8 cellular contexts compared by ENCODE assay signal in the genomic region with DNA sequence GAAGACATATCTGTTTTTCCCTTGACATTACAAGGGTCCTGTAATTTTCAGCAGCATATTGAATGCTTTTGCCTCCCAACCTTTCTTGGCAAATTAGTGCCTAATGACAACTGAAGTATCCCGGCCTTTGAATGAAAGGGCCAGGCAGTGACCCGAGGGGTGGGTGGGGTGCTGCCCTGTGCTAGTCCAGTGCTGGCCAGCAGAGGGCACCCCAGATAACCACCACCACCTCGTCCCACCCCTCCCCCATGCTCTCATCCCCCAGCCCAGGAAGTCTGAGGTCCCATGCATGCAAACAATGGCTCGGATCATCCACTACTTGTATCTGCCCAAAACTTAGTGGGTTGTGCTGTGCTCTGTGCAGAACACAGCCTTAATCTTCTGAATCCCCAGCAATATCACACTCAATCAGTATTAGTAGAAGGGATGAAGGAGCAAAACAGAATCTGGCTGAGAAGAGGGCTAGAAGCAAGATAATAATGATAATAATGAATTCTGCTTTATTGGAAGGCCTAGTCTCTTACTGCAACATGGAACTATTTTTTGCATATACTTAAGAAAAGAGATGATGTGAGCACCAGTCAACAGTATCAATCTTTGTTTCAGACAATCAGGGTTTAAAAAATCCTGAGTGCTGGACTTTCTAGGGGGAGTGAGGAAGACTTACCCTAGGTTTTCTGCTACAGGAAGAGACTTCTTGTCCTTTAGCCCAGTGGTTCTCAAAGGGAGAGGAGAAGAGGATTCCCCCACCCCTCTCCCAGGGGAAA. TPM values are rescaled to one million over a fixed set of nuclear protein-coding genes. Genes with fewer than 3 reads are reported as not detected.
DNase-seq lines count a peak whose midpoint lies in the region; ATAC-seq and TF ChIP-seq lines count a peak whose summit lies in the region.

No MANE protein-coding gene starts in this region.

- intact Hi-C loops in head of caudate nucleus (cut with DNase I): no loop called here
- intact Hi-C loops in psoas muscle (cut with DNase I): loop anchor here in 1 of 2 donors (2.0 kb wide), 1 partner anchor 43 kb away; no protein-coding TSS in a partner anchor

- TF ChIP-seq CTCF in GM12875 (IDR thresholded peaks at IDR 0.05; ENCODE audit: borderline replicate concordance, insufficient read depth, low read depth, low read length): peak; percentile 94
- TF ChIP-seq CTCF in psoas muscle (IDR thresholded peaks at IDR 0.05): peak; percentile 77

- H3K4me3 ChIP-seq in GM12875 (ENCODE audit: low read depth, low read length): no peak overlapping the region
- H3K4me3 ChIP-seq in SJCRH30: no peak overlapping the region
- no peak overlapping the region for H3K4me3 ChIP-seq in psoas muscle

- no peaks in the 10 kb centered on the region for H3K4me1 ChIP-seq in SJCRH30
- H3K4me1 ChIP-seq in psoas muscle: no peaks in the 10 kb centered on the region

- peak; percentile 33 for ATAC-seq in HG03442 (IDR thresholded peaks at IDR 0.05; ENCODE audit: unreplicated experiment)
- ATAC-seq in psoas muscle: peak; percentile 65 to 87 (median 82)
- ATAC-seq in GM19455 (IDR thresholded peaks at IDR 0.05; ENCODE audit: unreplicated experiment): no peak

- H3K36me3 ChIP-seq in SJCRH30 (no peaks in the 10 kb centered on the region), psoas muscle (ENCODE audit: insufficient read depth in 1 of 2, low read depth in 1 of 2) (no peaks in the 10 kb centered on the region)

- H3K27ac ChIP-seq in SJCRH30 (no peak overlapping the region), psoas muscle (no peak overlapping the region)

- no peaks in the 10 kb centered on the region for H3K9me3 ChIP-seq in SJCRH30 (replicated peaks)
- H3K9me3 ChIP-seq in psoas muscle: no peaks in the 10 kb centered on the region

- WGBS in psoas muscle, 3 donors: 5 to 8% (median 6%) methylated on average over 4 of the region's 4 CpGs

- DNase-seq in 8988T (peak; percentile 91), SJCRH30 (peak; percentile 74 to 82), head of caudate nucleus (peak; percentile 29 to 87 (median 68)), psoas muscle (peak; percentile 48 to 63)
- DNase-seq in activated naive CD4-positive, alpha-beta T cell (lab: John Stamatoyannopoulos, UW): peak; percentile 3 to 42 (median 14)

- H3K27me3 ChIP-seq in SJCRH30 (no peaks in the 10 kb centered on the region; the same call in 1 of the 2 replicates), psoas muscle (ENCODE audit: insufficient read depth in 3 of 3, low read length in 2 of 3) (peaks cover 0 to 36% (median 12%) of the 10 kb centered on the region in 3 donors)

RNA-seq across cellular contexts. Expression of gene ATP12A, which starts 3.8 kb away (rescaled TPM):
- 0.06 TPM in 1 of 2 replicates, not detected in the other for total RNA-seq in SJCRH30 (2014; rRNA removed; shearing (Covaris generic))
- not detected for total RNA-seq in psoas muscle
- polyA plus RNA-seq in psoas muscle: not detected

Comparison
In these comparisons a context has a peak if more than half of its experiments do, and no peak if none do; other contexts are left out.
1. DNase-seq: peak in every context shown above with its lines; median percentile 91 in 8988T; 78 in SJCRH30; 68 in head of caudate nucleus; 56 in psoas muscle; 14 in activated naive CD4-positive, alpha-beta T cell.